ENCODE assay signal across 12 cellular contexts in genomic region chr3:11548721-11549131, GRCh38.
DNase-seq lines count a peak whose midpoint lies in the region; ATAC-seq and TF ChIP-seq lines count a peak whose summit lies in the region.
"Had no signal": no experiment of that assay in that cellular context is flagged by ENCODE, and none has a peak within 500 bp of the region (broad histone marks: within the 10 kb centered on the region; RNA-seq: fewer than 3 reads in every experiment).

No MANE protein-coding gene starts in this region.

- in situ Hi-C loops in transverse colon (cut with MboI; ENCODE audit: low pct_ligation_motif_present in 1 of 4, low pct_unique_long_range_greater_than_20kb in 1 of 4, low sequenced_read_pairs in 3 of 4): no loop called here

- H3F3A ChIP-seq in SK-N-SH (replicated peaks; ENCODE audit: insufficient read depth): peaks cover 20% of the 10 kb centered on the region

- H3K27ac ChIP-seq in SK-N-SH (ENCODE audit: low read depth in 2 of 2, low read length in 1 of 2): peak overlapping the region; percentile 14 to 54; a peak in 3 of 4 replicates
- peak overlapping the region in 7 of 10 donors; percentile 7 to 56 (median 36) for H3K27ac ChIP-seq in heart right ventricle
- H3K27ac ChIP-seq in transverse colon: peak overlapping the region in 2 of 4 donors; percentile 3 to 38

- CTCF ChIA-PET in SK-N-SH (lab: Yijun Ruan, JAX): no interaction called here

- WGBS in SK-N-SH (ENCODE audit: low lambda C conversion rate): 60% methylated on average over 7 of the region's 7 CpGs
- 7 to 37% methylated on average over 7 of the region's 7 CpGs for WGBS in heart right ventricle, 2 donors
- 20 to 44% methylated on average over 1 to 7 of the region's 7 CpGs for WGBS in transverse colon (ENCODE audit: low coverage in 1 of 2), 2 donors

- no peak overlapping the region for H2AFZ ChIP-seq in SK-N-SH (ENCODE audit: low read depth)

- no peak for TF ChIP-seq RAD21 in SK-N-SH (IDR thresholded peaks at IDR 0.05; ENCODE audit: low read length)

- POLR2A ChIA-PET in SK-N-SH (lab: Yijun Ruan, JAX): no interaction called here

- H3K36me3 ChIP-seq in SK-N-SH (replicated peaks in 1 of 2; ENCODE audit: control insufficient read depth in 1 of 2, insufficient read depth in 2 of 2, low read length in 1 of 2) (peaks cover 7 to 8% of the 10 kb centered on the region in 2 experiments), heart right ventricle (peaks cover 0 to 2% (median 0%) of the 10 kb centered on the region in 9 donors), transverse colon (no peaks in the 10 kb centered on the region)

- no peaks in the 10 kb centered on the region for H4K20me1 ChIP-seq in SK-N-SH (ENCODE audit: insufficient read depth)

- no peaks in the 10 kb centered on the region for H3K9me2 ChIP-seq in SK-N-SH

- TF ChIP-seq EP300 in SK-N-SH (IDR thresholded peaks at IDR 0.05; ENCODE audit: borderline replicate concordance in 1 of 2, low read depth in 1 of 2, low read length in 1 of 2): no peak
- TF ChIP-seq EP300 in transverse colon (IDR thresholded peaks at IDR 0.05; ENCODE audit: low read depth): no peak

- TF ChIP-seq CTCF in SK-N-SH (IDR thresholded peaks at IDR 0.05): no peak
- TF ChIP-seq CTCF in heart right ventricle (IDR thresholded peaks at IDR 0.05): no peak
- TF ChIP-seq CTCF in transverse colon (IDR thresholded peaks at IDR 0.05): no peak

- H3K4me2 ChIP-seq in SK-N-SH: 0 out of 2 replicates have a peak overlapping the region, but pooled peaks have one; percentile 21

- H3K4me3 ChIP-seq in SK-N-SH (ENCODE audit: low read depth in 2 of 2, low read length in 1 of 2) (no peak overlapping the region), heart right ventricle (no peak overlapping the region), transverse colon (no peak overlapping the region)

- intact Hi-C loops in heart right ventricle (cut with DNase I) (loop anchor here in 1 of 10 donors (5.0 kb wide), 1 partner anchor 36 kb away; no protein-coding TSS in a partner anchor), transverse colon (cut with DNase I; ENCODE audit: low total_unique reads) (no loop called here)

- TF ChIP-seq POLR2A in transverse colon (IDR thresholded peaks at IDR 0.05): no peak

- DNase-seq in NCI-H524 (lab: John Stamatoyannopoulos, UW): peak; percentile 10 to 54
- DNase-seq in NCI-H524 treated with DMSO at 0.1 percent for 48 hours (lab: John Stamatoyannopoulos, UW): no peak
- no peak for DNase-seq in SK-N-SH
- DNase-seq in heart right ventricle: no peak
- peak; percentile 19 for DNase-seq in transverse colon
- DNase-seq in NK-92 (lab: John Stamatoyannopoulos, UW; ENCODE audit: unreplicated experiment): no peak
- DNase-seq in HuH-7 (ENCODE audit: low spot score): no peak
- DNase-seq: activated CD8-positive, alpha-beta T cell treated with anti-CD3 and anti-CD28 coated beads, Interleukin-2, amount 10 ng/mL, durations not matched to agents 7 days and 5 days; effector memory CD8-positive, alpha-beta T cell; NCI-H446 had no signal

- H3K4me1 ChIP-seq in SK-N-SH (ENCODE audit: control insufficient read depth in 1 of 2, insufficient read depth in 2 of 2, low read depth in 1 of 2, low read length in 1 of 2) (peaks cover 3 to 8% of the 10 kb centered on the region in 2 experiments; a peak in 2 of 4 replicates), heart right ventricle (peaks cover 6 to 70% (median 34%) of the 10 kb centered on the region in 9 donors), transverse colon (peaks cover 4 to 10% (median 6%) of the 10 kb centered on the region in 4 donors)

- ATAC-seq in heart right ventricle: peak in 6 of 8 donors; percentile 6 to 60 (median 38)
- no peak for ATAC-seq in HG02885 (IDR thresholded peaks at IDR 0.05; ENCODE audit: poor library complexity, unreplicated experiment)
- ATAC-seq: activated CD8-positive, alpha-beta T cell treated with anti-CD3 and anti-CD28 coated beads, Interleukin-2, amount 10 ng/mL, durations not matched to agents 7 days and 5 days; effector memory CD8-positive, alpha-beta T cell; stimulated activated memory B cell treated with anti-CD40 and anti-IgM and Interleukin-4, amounts not matched to agents 10 μg/mL and 1 μg/mL and 100 μg/mL, for 72 hours had no signal

- H3K9me3 ChIP-seq in SK-N-SH: no peaks in the 10 kb centered on the region
- H3K9me3 ChIP-seq in heart right ventricle: peaks cover 0 to 5% (median 0%) of the 10 kb centered on the region in 11 donors
- H3K9me3 ChIP-seq in transverse colon: no peaks in the 10 kb centered on the region

- H3K79me2 ChIP-seq in SK-N-SH (ENCODE audit: insufficient read depth): peaks cover 4% of the 10 kb centered on the region; the same call in 1 of the 2 replicates

- H3K27me3 ChIP-seq in SK-N-SH (ENCODE audit: insufficient read depth) (no peaks in the 10 kb centered on the region), heart right ventricle (no peaks in the 10 kb centered on the region), transverse colon (no peaks in the 10 kb centered on the region)

- H3K9ac ChIP-seq in SK-N-SH: no peak overlapping the region

TF ChIP-seq in SK-N-SH, 30 proteins besides CTCF, POLR2A, EP300 and RAD21:
- TF ChIP-seq NFIC (IDR thresholded peaks at IDR 0.05; ENCODE audit: borderline replicate concordance) (peak; percentile 47), JUND (IDR thresholded peaks at IDR 0.05) (0 out of 2 replicates have a peak, but pooled peaks have one; percentile 12), TEAD4 (IDR thresholded peaks at IDR 0.05; ENCODE audit: borderline replicate concordance, insufficient read depth) (no peak), FOXM1 (IDR thresholded peaks at IDR 0.05; ENCODE audit: low read depth) (no peak), TCF12 (IDR thresholded peaks at IDR 0.05) (0 out of 2 replicates have a peak, but pooled peaks have one; percentile 36)
- TF ChIP-seq, protein P1, sequence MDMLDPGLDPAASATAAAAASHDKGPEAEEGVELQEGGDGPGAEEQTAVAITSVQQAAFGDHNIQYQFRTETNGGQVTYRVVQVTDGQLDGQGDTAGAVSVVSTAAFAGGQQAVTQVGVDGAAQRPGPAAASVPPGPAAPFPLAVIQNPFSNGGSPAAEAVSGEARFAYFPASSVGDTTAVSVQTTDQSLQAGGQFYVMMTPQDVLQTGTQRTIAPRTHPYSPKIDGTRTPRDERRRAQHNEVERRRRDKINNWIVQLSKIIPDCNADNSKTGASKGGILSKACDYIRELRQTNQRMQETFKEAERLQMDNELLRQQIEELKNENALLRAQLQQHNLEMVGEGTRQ (IDR thresholded peaks at IDR 0.05; ENCODE audit: borderline replicate concordance, low read depth, low read length): no peak

Comparison
In these comparisons a context has a peak if more than half of its experiments do, and no peak if none do; other contexts are left out.
1. DNase-seq: peak in NCI-H524 (2 of 2) and transverse colon (single experiment); none in NCI-H524 treated with DMSO at 0.1 percent for 48 hours (single experiment), SK-N-SH (single experiment), heart right ventricle (0 of 2), NK-92 (single experiment) and HuH-7 (single experiment).